In genomic region chr4:105060628-105061027, GRCh38 we compare ENCODE assay signal across 8 cellular contexts.
DNase-seq lines count a peak whose midpoint lies in the region; ATAC-seq and TF ChIP-seq lines count a peak whose summit lies in the region.

No MANE protein-coding gene starts in this region.

- TF ChIP-seq CTCF in 22Rv1 (IDR thresholded peaks at IDR 0.05) (no peak), kidney epithelial cell (IDR thresholded peaks at IDR 0.05; ENCODE audit: insufficient read depth, low read length, poor library complexity, severe bottlenecking) (no peak), omental fat pad (IDR thresholded peaks at IDR 0.05) (no peak)

- ATAC-seq in GM19043 (IDR thresholded peaks at IDR 0.05; ENCODE audit: low read depth, unreplicated experiment) (peak; percentile 87), HG03108 (IDR thresholded peaks at IDR 0.05; ENCODE audit: unreplicated experiment) (peak; percentile 88), omental fat pad (ENCODE audit: low FRiP score) (no peak)

- no peak overlapping the region for H3K4me3 ChIP-seq in kidney epithelial cell (ENCODE audit: low read depth, low read length)

- in situ Hi-C loops in ACHN (cut with HindIII; ENCODE audit: low pct_ligation_motif_present, low pct_unique_long_range_greater_than_20kb, low sequenced_read_pairs): no loop called here

- peak overlapping the region; percentile 68 for H3K27ac ChIP-seq in 22Rv1

- DNase-seq in SW480 (ENCODE audit: low spot score): peak; percentile 10
- DNase-seq in kidney epithelial cell (ENCODE audit: low read depth): peak; percentile 44
- no peak for DNase-seq in SHP77 treated with DMSO at 0.1 percent for 48 hours (lab: John Stamatoyannopoulos, UW)
- no peak for DNase-seq in ACHN
- no peak for DNase-seq in omental fat pad (ENCODE audit: low spot score)

- H3K36me3 ChIP-seq in kidney epithelial cell (ENCODE audit: control insufficient read depth, insufficient read depth, low read length): no peaks in the 10 kb centered on the region

- H3K27me3 ChIP-seq in kidney epithelial cell (ENCODE audit: control insufficient read depth, insufficient read depth, low read length): no peaks in the 10 kb centered on the region

Comparison
In these comparisons a context has a peak if more than half of its experiments do, and no peak if none do; other contexts are left out.
1. DNase-seq: peak in SW480 (single experiment) and kidney epithelial cell (single experiment); none in SHP77 treated with DMSO at 0.1 percent for 48 hours (single experiment), ACHN (single experiment) and omental fat pad (single experiment).